Comparison of ENCODE assay signal across 13 cellular contexts in genomic region chr4:31100551-31100950, GRCh38.
"Had no signal": no experiment of that assay in that cellular context is flagged by ENCODE, and none has a peak within 500 bp of the region (broad histone marks: within the 10 kb centered on the region; RNA-seq: fewer than 3 reads in every experiment).

No MANE protein-coding gene starts in this region.

- DNase-seq: activated CD4-positive, alpha-beta T cell treated with anti-CD3 and anti-CD28 coated beads, Interleukin-2, amount 10 ng/mL, durations not matched to agents 24 days and 14 days; activated CD8-positive, alpha-beta T cell treated with anti-CD3 and anti-CD28 coated beads, Interleukin-2, amount 10 ng/mL, durations not matched to agents 7 days and 5 days; activated naive CD4-positive, alpha-beta T cell treated with anti-CD3 and anti-CD28 coated beads, Interleukin-2, amount 10 ng/mL, durations not matched to agents 7 days and 5 days; activated T-cell treated with anti-CD3 and anti-CD28 coated beads, Interleukin-2, amount 50 U/mL, for 24 hours; erythroblast; midbrain; nephron progenitor cell; nucleus accumbens; sigmoid colon; spleen; stimulated activated CD4-positive, alpha-beta T cell treated with anti-CD3 and anti-CD28 coated beads, Interleukin-4, amount 100 ng/mL, for 4 hours had no signal

- H3K36me3 ChIP-seq: sigmoid colon, spleen, tibial nerve had no signal

- H3K4me3 ChIP-seq: lung, sigmoid colon, spleen, tibial nerve had no signal

- H3K4me1 ChIP-seq: tibial nerve had no signal

- H3K27me3 ChIP-seq: sigmoid colon, spleen, tibial nerve had no signal

- H3K9me3 ChIP-seq: sigmoid colon, spleen, tibial nerve had no signal

- H3K27ac ChIP-seq: spleen, tibial nerve had no signal
